ENCODE assay signal across 8 cellular contexts in the genomic region with DNA sequence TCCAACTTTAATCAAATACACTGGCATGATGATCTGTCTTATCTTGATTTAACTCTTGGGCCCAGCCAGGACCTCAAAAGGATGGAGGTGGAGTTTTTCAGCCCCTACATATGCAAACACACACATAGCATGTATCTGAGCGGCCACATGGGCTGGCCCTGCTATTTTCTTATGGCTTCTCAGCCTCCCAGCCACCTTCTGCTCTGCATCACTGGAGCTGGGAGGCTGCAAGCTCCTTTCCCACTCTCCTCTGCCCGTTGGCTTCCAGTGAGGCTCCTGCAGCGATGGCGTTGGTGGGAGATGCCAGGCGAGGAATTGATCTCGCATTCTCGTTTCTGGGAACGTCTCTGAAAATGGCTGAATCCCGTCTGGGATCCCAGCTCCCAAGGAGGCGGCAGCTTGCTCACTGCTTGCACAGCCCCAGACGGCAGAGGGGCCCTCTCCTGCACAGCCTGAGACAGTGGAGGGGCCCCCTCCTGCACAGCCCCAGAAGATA. TPM values are rescaled to one million over a fixed set of nuclear protein-coding genes. Genes with fewer than 3 reads are reported as not detected.
DNase-seq lines count a peak whose midpoint lies in the region; ATAC-seq and TF ChIP-seq lines count a peak whose summit lies in the region.

No MANE protein-coding gene starts in this region.

- H3K27ac Mint-ChIP-seq in activated T-cell treated with anti-CD3 and anti-CD28 coated beads, Interleukin-2, amount 50 U/mL, for 72 hours = peak overlapping the region; percentile 11

- TF ChIP-seq POLR2A in breast epithelium (IDR thresholded peaks at IDR 0.05) = no peak

- no peak for DNase-seq in activated T-cell treated with anti-CD3 and anti-CD28 coated beads, Interleukin-2, amount 50 U/mL, for 72 hours
- no peak for DNase-seq in activated T-cell treated with anti-CD3 and anti-CD28 coated beads, Interleukin-2, amount 50 U/mL, for 1 hour
- DNase-seq in breast epithelium (ENCODE audit: low spot score in 2 of 2) (no peak), upper lobe of right lung (no peak), ACHN (no peak), GM03348 (ENCODE audit: low spot score) (no peak)

- TF ChIP-seq CTCF in breast epithelium (IDR thresholded peaks at IDR 0.05) (no peak), upper lobe of right lung (IDR thresholded peaks at IDR 0.05) (no peak)

- H3K27me3 ChIP-seq in breast epithelium (no peaks in the 10 kb centered on the region), mononuclear cell (ENCODE audit: insufficient read depth, low read length) (no peaks in the 10 kb centered on the region), upper lobe of right lung (no peaks in the 10 kb centered on the region)

- H3K27ac ChIP-seq in breast epithelium = peak overlapping the region; percentile 98
- H3K27ac ChIP-seq in upper lobe of right lung = peak overlapping the region; percentile 98

- H3K4me3 Mint-ChIP-seq in activated T-cell treated with anti-CD3 and anti-CD28 coated beads, Interleukin-2, amount 50 U/mL, for 72 hours = peak overlapping the region; percentile 95 to 98

- peaks cover 50% of the 10 kb centered on the region for H3K4me1 Mint-ChIP-seq in activated T-cell treated with anti-CD3 and anti-CD28 coated beads, Interleukin-2, amount 50 U/mL, for 72 hours (ENCODE audit: low read depth)

- no peak for ATAC-seq in activated T-cell treated with anti-CD3 and anti-CD28 coated beads, Interleukin-2, amount 50 U/mL, for 72 hours (replicated peaks in 1 of 2)
- ATAC-seq in upper lobe of right lung (no peak), GM18870 (IDR thresholded peaks at IDR 0.05; ENCODE audit: unreplicated experiment) (no peak)

- H3K27me3 Mint-ChIP-seq in activated T-cell treated with anti-CD3 and anti-CD28 coated beads, Interleukin-2, amount 50 U/mL, for 72 hours (ENCODE audit: low read depth) = no peaks in the 10 kb centered on the region

- intact Hi-C loops in breast epithelium (cut with DNase I; ENCODE audit: low total_unique reads) = no loop called here
- intact Hi-C loops in upper lobe of right lung (cut with DNase I) = no loop called here

- H3K4me1 ChIP-seq in breast epithelium (peaks cover 0 to 22% of the 10 kb centered on the region in 2 donors), mononuclear cell (ENCODE audit: insufficient read depth, low read length) (peaks cover 51% of the 10 kb centered on the region), upper lobe of right lung (peaks cover 38% of the 10 kb centered on the region)

- peaks cover 2 to 6% of the 10 kb centered on the region in 2 donors for H3K36me3 Mint-ChIP-seq in activated T-cell treated with anti-CD3 and anti-CD28 coated beads, Interleukin-2, amount 50 U/mL, for 72 hours (ENCODE audit: insufficient read depth in 2 of 2)

- H3K9me3 Mint-ChIP-seq in activated T-cell treated with anti-CD3 and anti-CD28 coated beads, Interleukin-2, amount 50 U/mL, for 72 hours = no peaks in the 10 kb centered on the region

- H3K4me3 ChIP-seq in breast epithelium (peak overlapping the region; percentile 62 to 82 (median 76)), mononuclear cell (ENCODE audit: low read length) (peak overlapping the region; percentile 66), upper lobe of right lung (peak overlapping the region; percentile 88)

- in situ Hi-C loops in ACHN (cut with HindIII; ENCODE audit: low pct_ligation_motif_present, low pct_unique_long_range_greater_than_20kb, low sequenced_read_pairs) = no loop called here

- H3K36me3 ChIP-seq in breast epithelium (no peaks in the 10 kb centered on the region), upper lobe of right lung (no peaks in the 10 kb centered on the region)

- H3K9me3 ChIP-seq in breast epithelium (no peaks in the 10 kb centered on the region), mononuclear cell (ENCODE audit: low read depth, low read length) (no peaks in the 10 kb centered on the region), upper lobe of right lung (no peaks in the 10 kb centered on the region)

RNA-seq across cellular contexts. Expression of a gene that starts 1.7 kb away (rescaled TPM):
- total RNA-seq in activated T-cell treated with anti-CD3 and anti-CD28 coated beads, Interleukin-2, amount 50 U/mL, for 72 hours = 10 to 100 TPM; 34.8 to 39.2 TPM
- 10 to 100 TPM in 2 of 3 donors, 1 to 10 TPM in 1; 4.8 to 15.8 (median 14.4) TPM for total RNA-seq in breast epithelium
- total RNA-seq in mononuclear cell = 4.2 TPM
- 25.9 TPM for total RNA-seq in upper lobe of right lung

RNA-seq across cellular contexts. Expression of a gene that starts 28.7 kb away (rescaled TPM):
- total RNA-seq in activated T-cell treated with anti-CD3 and anti-CD28 coated beads, Interleukin-2, amount 50 U/mL, for 72 hours = 100 to 1,000 TPM; 141 to 175 TPM
- 10 to 100 TPM; 55.8 to 75.8 (median 67.8) TPM for total RNA-seq in breast epithelium
- 127 TPM for total RNA-seq in mononuclear cell
- 133 TPM for total RNA-seq in upper lobe of right lung

RNA-seq across cellular contexts. Expression of a gene that starts 47.9 kb away (rescaled TPM):
- total RNA-seq in activated T-cell treated with anti-CD3 and anti-CD28 coated beads, Interleukin-2, amount 50 U/mL, for 72 hours = 1 to 10 TPM; 1.5 to 1.9 TPM
- total RNA-seq in breast epithelium (10 to 100 TPM in 1 of 3 donors, 1 to 10 TPM in 1, not detected in 1; 9.2 to 12.7 TPM), mononuclear cell (0.63 TPM), upper lobe of right lung (3.2 TPM)

RNA-seq across cellular contexts. Expression of a gene that starts 54.8 kb away (rescaled TPM):
- under 1 TPM in 1 of 2 donors, not detected in 1; 0.49 TPM for total RNA-seq in activated T-cell treated with anti-CD3 and anti-CD28 coated beads, Interleukin-2, amount 50 U/mL, for 72 hours
- not detected for total RNA-seq in breast epithelium
- not detected for total RNA-seq in mononuclear cell
- total RNA-seq in upper lobe of right lung = 1.5 TPM

RNA-seq across cellular contexts. Expression of a gene that starts 58.5 kb away (rescaled TPM):
- total RNA-seq in activated T-cell treated with anti-CD3 and anti-CD28 coated beads, Interleukin-2, amount 50 U/mL, for 72 hours = 10 to 100 TPM; 44.6 to 49.7 TPM
- total RNA-seq in breast epithelium (10 to 100 TPM; 16.5 to 32.8 (median 31.3) TPM), mononuclear cell (33.5 TPM), upper lobe of right lung (36.4 TPM)
